20 cellular contexts compared by ENCODE assay signal in the genomic region with DNA sequence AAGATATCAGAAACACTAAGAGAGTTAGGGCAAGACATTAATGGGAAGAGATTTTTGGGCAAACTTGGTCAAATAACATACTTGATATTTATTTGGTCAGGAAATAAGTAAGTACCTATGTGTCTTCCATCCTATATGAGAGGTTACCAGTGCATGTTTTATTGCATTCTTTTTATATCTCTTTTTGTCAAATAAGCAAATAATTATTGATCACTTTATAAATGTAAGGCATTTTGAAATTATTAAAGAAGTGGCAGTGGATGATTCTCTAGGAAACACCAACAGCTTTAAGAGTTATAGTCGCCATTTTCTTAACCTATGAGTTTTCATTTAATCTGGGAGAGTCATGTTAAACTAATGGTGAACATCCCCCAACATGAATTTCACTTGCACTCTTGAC.
"Had no signal": no experiment of that assay in that cellular context is flagged by ENCODE, and none has a peak within 500 bp of the region (broad histone marks: within the 10 kb centered on the region; RNA-seq: fewer than 3 reads in every experiment).

No MANE protein-coding gene starts in this region.

- H3K9me3 Mint-ChIP-seq: activated CD4-positive, alpha-beta T cell treated with anti-CD3 and anti-CD28 coated beads, Interleukin-2, amount 10 ng/mL, durations not matched to agents 24 days and 14 days had no signal

- H3K27me3 ChIP-seq: esophagus squamous epithelium, foreskin keratinocyte, heart left ventricle, suprapubic skin, upper lobe of left lung had no signal

- DNase-seq: activated B cell treated with CpG ODN at 0.5 μM for 24 hours; activated CD4-positive, alpha-beta T cell treated with anti-CD3 and anti-CD28 coated beads, Interleukin-2, amount 10 ng/mL, durations not matched to agents 24 days and 14 days; activated naive CD4-positive, alpha-beta T cell treated with anti-CD3 and anti-CD28 coated beads for 36 hours; activated T-cell treated with anti-CD3 and anti-CD28 coated beads for 4 hours; cerebellar nuclear complex; dorsolateral prefrontal cortex; esophagus squamous epithelium; naive thymus-derived CD4-positive, alpha-beta T cell; posterior cingulate gyrus; right cardiac atrium; stimulated activated CD4-positive, alpha-beta T cell treated with anti-CD3 and anti-CD28 coated beads, Interleukin-2, amount 100 ng/mL, for 24 hours; stimulated activated naive CD4-positive, alpha-beta T cell treated with Interleukin-2 at 50 U/mL for 16 hours; T-helper 17 cell; upper lobe of left lung had no signal

- H3K36me3 Mint-ChIP-seq: brain; naive thymus-derived CD4-positive, alpha-beta T cell had no signal

- H3K4me3 ChIP-seq: dorsolateral prefrontal cortex, esophagus squamous epithelium, heart left ventricle, suprapubic skin, upper lobe of left lung had no signal

- H3K4me1 ChIP-seq: suprapubic skin, upper lobe of left lung had no signal

- H3K9me3 ChIP-seq: esophagus squamous epithelium, suprapubic skin, upper lobe of left lung had no signal

- H3K4me1 Mint-ChIP-seq: activated B cell treated with CpG ODN at 0.5 μM for 24 hours; activated CD4-positive, alpha-beta T cell treated with anti-CD3 and anti-CD28 coated beads, Interleukin-2, amount 10 ng/mL, durations not matched to agents 24 days and 14 days; activated T-helper 17 cell treated with anti-CD3 and anti-CD28 coated beads, Interleukin-2, amount 50 U/mL, for 72 hours; naive thymus-derived CD4-positive, alpha-beta T cell; T-helper 17 cell had no signal

- H3K27ac Mint-ChIP-seq: activated B cell treated with CpG ODN at 0.5 μM for 24 hours; activated CD4-positive, alpha-beta T cell treated with anti-CD3 and anti-CD28 coated beads, Interleukin-2, amount 10 ng/mL, durations not matched to agents 24 days and 14 days; activated naive CD4-positive, alpha-beta T cell treated with anti-CD3 and anti-CD28 coated beads for 36 hours; activated T-helper 17 cell treated with anti-CD3 and anti-CD28 coated beads, Interleukin-2, amount 50 U/mL, for 72 hours; naive thymus-derived CD4-positive, alpha-beta T cell; T-helper 17 cell had no signal

- H3K4me3 Mint-ChIP-seq: activated B cell treated with CpG ODN at 0.5 μM for 24 hours; activated CD4-positive, alpha-beta T cell treated with anti-CD3 and anti-CD28 coated beads, Interleukin-2, amount 10 ng/mL, durations not matched to agents 24 days and 14 days; activated naive CD4-positive, alpha-beta T cell treated with anti-CD3 and anti-CD28 coated beads for 36 hours; activated T-helper 17 cell treated with anti-CD3 and anti-CD28 coated beads, Interleukin-2, amount 50 U/mL, for 72 hours; brain; naive thymus-derived CD4-positive, alpha-beta T cell; T-helper 17 cell had no signal

- H3K36me3 ChIP-seq: esophagus squamous epithelium, heart left ventricle, suprapubic skin, upper lobe of left lung had no signal

- FAIRE-seq: endometrium had no signal

- H3K27ac ChIP-seq: dorsolateral prefrontal cortex, foreskin keratinocyte, suprapubic skin had no signal

- H3K27me3 Mint-ChIP-seq: activated B cell treated with CpG ODN at 0.5 μM for 24 hours; activated CD4-positive, alpha-beta T cell treated with anti-CD3 and anti-CD28 coated beads, Interleukin-2, amount 10 ng/mL, durations not matched to agents 24 days and 14 days; activated T-helper 17 cell treated with anti-CD3 and anti-CD28 coated beads, Interleukin-2, amount 50 U/mL, for 72 hours; brain; T-helper 17 cell had no signal
